9 cellular contexts compared by ENCODE assay signal in genomic region chrX:139932901-139933796, GRCh38. TPM values are rescaled to one million over a fixed set of nuclear protein-coding genes. Genes with fewer than 3 reads are reported as not detected.
DNase-seq lines count a peak whose midpoint lies in the region; ATAC-seq, FAIRE-seq and TF ChIP-seq lines count a peak whose summit lies in the region.
"Had no signal": no experiment of that assay in that cellular context is flagged by ENCODE, and none has a peak within 500 bp of the region (broad histone marks: within the 10 kb centered on the region; RNA-seq: fewer than 3 reads in every experiment).

Gene ATP11C, minus strand, starts transcription at chrX:139933053. Its CDS starts 1,011 bp downstream, at chrX:139932042.

- peak within 1 kb of the TSS; percentile 48 to 63 for H3K9ac ChIP-seq in kidney (ENCODE audit: low read length in 2 of 2)

- H3K4me3 ChIP-seq in kidney (ENCODE audit: low read length in 2 of 2) = peak within 1 kb of the TSS; percentile 72 to 73

- intact Hi-C loops in kidney (cut with DNase I) = no loop called here

- H3K27ac ChIP-seq in kidney (ENCODE audit: low read depth in 2 of 2, low read length in 2 of 2) = peak within 1 kb of the TSS; percentile 89 to 96

- DNase-seq in NCI-H2196 (lab: John Stamatoyannopoulos, UW; ENCODE audit: unreplicated experiment) = peak; percentile 2
- DNase-seq in NCI-H2196 treated with DMSO at 0.1 percent for 48 hours (lab: John Stamatoyannopoulos, UW; ENCODE audit: unreplicated experiment) = no peak
- peak; percentile 49 for DNase-seq in NCI-H2029 (lab: John Stamatoyannopoulos, UW)
- DNase-seq in activated CD4-positive, CD25-positive, alpha-beta regulatory T cell (lab: John Stamatoyannopoulos, UW) = peak; percentile 56 to 64 (median 60)
- peak; percentile 75 for DNase-seq in central memory CD4-positive, alpha-beta T cell
- peak; percentile 95 for DNase-seq in kidney
- DNase-seq in stimulated activated CD4-positive, alpha-beta T cell treated with anti-CD3 and anti-CD28 coated beads, Interleukin-15, amount 100 ng/mL, for 1 hour (ENCODE audit: low read depth in 1 of 2, low spot score in 1 of 2) = peak; percentile 64 to 69

- no peaks in the 10 kb centered on the region for H3K9me3 ChIP-seq in kidney (ENCODE audit: control insufficient read depth in 1 of 2, low read length in 2 of 2)

- no peaks in the 10 kb centered on the region for H3K36me3 ChIP-seq in kidney (ENCODE audit: control insufficient read depth in 1 of 2, insufficient read depth in 2 of 2, low read length in 2 of 2)

- peak; percentile 69 for ATAC-seq in HG02852 (IDR thresholded peaks at IDR 0.05; ENCODE audit: unreplicated experiment)

- no peak for TF ChIP-seq CTCF in kidney (IDR thresholded peaks at IDR 0.05; ENCODE audit: borderline replicate concordance, extremely low read depth, insufficient read depth)

- H3K4me1 ChIP-seq in kidney (ENCODE audit: control insufficient read depth in 1 of 2, insufficient read depth in 1 of 2, low read depth in 1 of 2, low read length in 2 of 2) = no peaks in the 10 kb centered on the region

- FAIRE-seq in kidney (lab: Jason Lieb, UNC) = no peak
- FAIRE-seq: G401.6 had no signal

RNA-seq across cellular contexts. Expression of gene ATP11C, which starts in this region (rescaled TPM):
- total RNA-seq in kidney = 23.9 TPM
- polyA plus RNA-seq in kidney (ENCODE audit: insufficient read depth, low read depth, low replicate concordance) = 10.1 TPM
